16 cellular contexts compared by ENCODE assay signal in genomic region chr7:26348234-26348851, GRCh38. TPM values are rescaled to one million over a fixed set of nuclear protein-coding genes. Genes with fewer than 3 reads are reported as not detected.
DNase-seq lines count a peak whose midpoint lies in the region; ATAC-seq, FAIRE-seq and TF ChIP-seq lines count a peak whose summit lies in the region.
"Had no signal": no experiment of that assay in that cellular context is flagged by ENCODE, and none has a peak within 500 bp of the region (broad histone marks: within the 10 kb centered on the region; RNA-seq: fewer than 3 reads in every experiment).

No MANE protein-coding gene starts in this region.

- TF ChIP-seq CTCF in kidney epithelial cell (IDR thresholded peaks at IDR 0.05; ENCODE audit: insufficient read depth, low read length, poor library complexity, severe bottlenecking), result no peak

- intact Hi-C loops in activated CD4-positive, alpha-beta T cell treated with anti-CD3 and anti-CD28 coated beads for 36 hours (cut with DNase I, micrococcal nuclease), result no loop called here

- peak; percentile 78 for ATAC-seq in GM21447 (IDR thresholded peaks at IDR 0.05; ENCODE audit: unreplicated experiment)
- ATAC-seq in HG03378 (IDR thresholded peaks at IDR 0.05; ENCODE audit: unreplicated experiment), result peak; percentile 83
- ATAC-seq in activated CD4-positive, alpha-beta T cell treated with anti-CD3 and anti-CD28 coated beads for 36 hours, result no peak
- ATAC-seq: K562, T-helper 17 cell had no signal

- peaks cover 21% of the 10 kb centered on the region for H3K36me3 Mint-ChIP-seq in activated CD4-positive, alpha-beta T cell treated with anti-CD3 and anti-CD28 coated beads for 36 hours (ENCODE audit: low read depth)
- H3K36me3 Mint-ChIP-seq in activated T-cell treated with anti-CD3 and anti-CD28 coated beads, Interleukin-2, amount 50 U/mL, for 24 hours (ENCODE audit: low read depth), result peaks cover 36% of the 10 kb centered on the region

- no peak overlapping the region for H3K4me3 ChIP-seq in kidney epithelial cell (ENCODE audit: low read depth, low read length)
- H3K4me3 ChIP-seq: HAP-1, K562, lower lobe of right lung, right atrium auricular region had no signal

- no peaks in the 10 kb centered on the region for H3K27me3 Mint-ChIP-seq in activated CD4-positive, alpha-beta T cell treated with anti-CD3 and anti-CD28 coated beads for 36 hours
- H3K27me3 Mint-ChIP-seq in activated T-cell treated with anti-CD3 and anti-CD28 coated beads, Interleukin-2, amount 50 U/mL, for 24 hours, result no peaks in the 10 kb centered on the region
- H3K27me3 Mint-ChIP-seq: T-helper 17 cell had no signal

- peak; percentile 40 for FAIRE-seq in GM12891 (lab: Jason Lieb, UNC)
- FAIRE-seq: K562 had no signal

- no peaks in the 10 kb centered on the region for H3K36me3 ChIP-seq in kidney epithelial cell (ENCODE audit: control insufficient read depth, insufficient read depth, low read length)
- H3K36me3 ChIP-seq: BE2C, HAP-1, right atrium auricular region had no signal

- H3K4me1 Mint-ChIP-seq in activated CD4-positive, alpha-beta T cell treated with anti-CD3 and anti-CD28 coated beads for 36 hours, result peaks cover 7% of the 10 kb centered on the region
- H3K4me1 Mint-ChIP-seq in activated T-cell treated with anti-CD3 and anti-CD28 coated beads, Interleukin-2, amount 50 U/mL, for 24 hours (ENCODE audit: low read depth), result peaks cover 11% of the 10 kb centered on the region

- H3K27me3 ChIP-seq in kidney epithelial cell (ENCODE audit: control insufficient read depth, insufficient read depth, low read length), result no peaks in the 10 kb centered on the region
- H3K27me3 ChIP-seq: right atrium auricular region had no signal

- no peak for TF ChIP-seq POLR2A in GM12891 (IDR thresholded peaks at IDR 0.05; ENCODE audit: low read depth, low read length)

- no peaks in the 10 kb centered on the region for H3K9me3 Mint-ChIP-seq in activated CD4-positive, alpha-beta T cell treated with anti-CD3 and anti-CD28 coated beads for 36 hours (ENCODE audit: low read depth)
- H3K9me3 Mint-ChIP-seq in activated T-cell treated with anti-CD3 and anti-CD28 coated beads, Interleukin-2, amount 50 U/mL, for 24 hours, result no peaks in the 10 kb centered on the region

- CTCF ChIA-PET in activated CD4-positive, alpha-beta T cell treated with anti-CD3 and anti-CD28 coated beads for 36 hours (lab: Charles Lee), result interaction anchor here (1.4 to 2.3 kb wide), 2 partner anchors 12 to 21 kb away, joined by 3 to 9 read pairs; no protein-coding TSS in a partner anchor

- POLR2A ChIA-PET in activated CD4-positive, alpha-beta T cell treated with anti-CD3 and anti-CD28 coated beads for 36 hours (lab: Charles Lee), result interaction anchor here (0.7 kb wide), 1 partner anchor 244 kb away, joined by 3 read pairs; no protein-coding TSS in a partner anchor

- DNase-seq in GM12891 (ENCODE audit: insufficient read length, low spot score) (no peak), kidney epithelial cell (ENCODE audit: low read depth) (peak; percentile 78), LoVo (ENCODE audit: low spot score) (no peak)
- DNase-seq in activated CD4-positive, alpha-beta T cell treated with anti-CD3 and anti-CD28 coated beads for 36 hours, result no peak
- no peak for DNase-seq in activated CD8-positive, alpha-beta memory T cell treated with anti-CD3 and anti-CD28 coated beads, Interleukin-2, amount 50 U/mL, for 4 hours
- DNase-seq in activated T-cell treated with anti-CD3 and anti-CD28 coated beads, Interleukin-2, amount 50 U/mL, for 24 hours, result no peak
- DNase-seq: activated T-cell treated with anti-CD3 and anti-CD28 coated beads, Interleukin-2, amount 50 U/mL, for 48 hours; BE2C; lower lobe of right lung; NCI-H510A treated with DMSO at 0.1 percent for 48 hours; T-helper 17 cell had no signal

- H3K27ac Mint-ChIP-seq in activated CD4-positive, alpha-beta T cell treated with anti-CD3 and anti-CD28 coated beads for 36 hours, result no peak overlapping the region
- no peak overlapping the region for H3K27ac Mint-ChIP-seq in activated T-cell treated with anti-CD3 and anti-CD28 coated beads, Interleukin-2, amount 50 U/mL, for 24 hours
- H3K27ac Mint-ChIP-seq: T-helper 17 cell had no signal

- H3K4me3 Mint-ChIP-seq in activated CD4-positive, alpha-beta T cell treated with anti-CD3 and anti-CD28 coated beads for 36 hours, result no peak overlapping the region
- no peak overlapping the region for H3K4me3 Mint-ChIP-seq in activated T-cell treated with anti-CD3 and anti-CD28 coated beads, Interleukin-2, amount 50 U/mL, for 24 hours
- H3K4me3 Mint-ChIP-seq: T-helper 17 cell had no signal

TF ChIP-seq in GM12891, 5 proteins besides CTCF, POLR2A, EP300 and RAD21:
- TF ChIP-seq POLR2AphosphoS5 (IDR thresholded peaks at IDR 0.05; ENCODE audit: low read depth, low read length) (no peak), SPI1 (IDR thresholded peaks at IDR 0.05; ENCODE audit: low read depth, low read length) (no peak), PAX5 (IDR thresholded peaks at IDR 0.05; ENCODE audit: insufficient read depth, low read length, severe bottlenecking) (no peak), TAF1 (IDR thresholded peaks at IDR 0.05; ENCODE audit: low read depth, low read length) (no peak), POU2F2 (IDR thresholded peaks at IDR 0.05; ENCODE audit: low read depth, low read length) (no peak)
TF ChIP-seq in GM12891: peak in this region for 0.

RNA-seq across cellular contexts. Expression of gene SNX10, which starts 56.7 kb away (rescaled TPM):
- polyA plus RNA-seq in GM12891 (2012; ENCODE audit: low read depth, missing spikeins), result 8.4 TPM
- total RNA-seq in kidney epithelial cell, result 23.6 and 27.9 TPM in 2 replicates
- 10 to 100 TPM; 28.1 to 35.5 TPM for total RNA-seq in activated CD4-positive, alpha-beta T cell treated with anti-CD3 and anti-CD28 coated beads for 36 hours
